ENCODE assay signal across 23 cellular contexts in the genomic region with DNA sequence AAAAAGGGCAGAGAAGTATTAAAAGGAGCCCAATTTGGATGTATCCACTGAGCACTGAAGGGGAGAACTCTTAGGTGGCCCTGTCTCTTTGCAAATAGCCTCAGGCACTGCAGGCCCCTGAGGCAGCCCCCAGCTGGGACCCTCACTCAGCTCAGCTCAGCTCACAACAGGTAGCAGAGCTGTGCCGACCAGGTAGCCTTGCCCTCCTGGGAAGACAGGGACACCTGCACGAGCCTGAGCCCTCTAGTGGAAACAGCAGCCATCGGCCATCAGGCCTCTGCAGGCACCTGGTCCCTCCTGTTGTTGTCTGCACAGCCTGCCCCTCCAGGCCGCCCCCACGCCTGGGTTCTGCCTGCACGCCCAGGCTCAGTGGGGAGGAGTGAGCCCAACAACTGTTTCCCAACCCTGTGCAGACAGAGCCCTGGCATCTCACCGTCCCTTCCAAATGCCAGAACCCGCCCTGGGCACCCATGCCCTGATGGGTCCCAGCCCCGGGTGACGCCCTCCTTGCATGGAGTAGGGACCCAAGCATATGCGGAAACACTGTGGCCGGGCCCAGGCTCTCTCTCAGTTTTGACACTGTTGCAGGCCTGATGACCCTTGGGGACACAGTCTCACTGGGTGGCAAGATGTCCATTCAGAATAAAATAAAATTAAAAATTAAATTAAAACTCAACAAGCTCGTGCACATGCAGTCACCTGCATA. TPM values are rescaled to one million over a fixed set of nuclear protein-coding genes. Genes with fewer than 3 reads are reported as not detected.
DNase-seq lines count a peak whose midpoint lies in the region; ATAC-seq and TF ChIP-seq lines count a peak whose summit lies in the region.
"Had no signal": no experiment of that assay in that cellular context is flagged by ENCODE, and none has a peak within 500 bp of the region (broad histone marks: within the 10 kb centered on the region; RNA-seq: fewer than 3 reads in every experiment).

No MANE protein-coding gene starts in this region.

- intact Hi-C loops in mammary epithelial cell (cut with micrococcal nuclease) = no loop called here
- intact Hi-C loops in activated CD4-positive, alpha-beta T cell treated with anti-CD3 and anti-CD28 coated beads, Interleukin-2, amount 10 ng/mL, durations not matched to agents 24 days and 14 days (cut with micrococcal nuclease) = no loop called here

- no peak overlapping the region for H3K4me3 Mint-ChIP-seq in activated CD4-positive, alpha-beta T cell treated with anti-CD3 and anti-CD28 coated beads, Interleukin-2, amount 10 ng/mL, durations not matched to agents 24 days and 14 days
- H3K4me3 Mint-ChIP-seq: CD8-positive, alpha-beta memory T cell; nephron progenitor cell; T-helper 2 cell treated with Interferon-gamma antibody and Interleukin-4, amounts not matched to agents 5 μg/mL and 100 μg/mL, for 36 hours had no signal

- no peak overlapping the region for H3K4me3 ChIP-seq in mammary epithelial cell (replicated peaks in 1 of 3; ENCODE audit: insufficient read depth in 1 of 3, low read depth in 2 of 3, low read length in 3 of 3)
- H3K4me3 ChIP-seq: uterus had no signal

- H2AFZ ChIP-seq in mammary epithelial cell (ENCODE audit: low read depth, low read length) = no peak overlapping the region

- H3K36me3 Mint-ChIP-seq in activated CD4-positive, alpha-beta T cell treated with anti-CD3 and anti-CD28 coated beads, Interleukin-2, amount 10 ng/mL, durations not matched to agents 24 days and 14 days (ENCODE audit: low read depth) = no peaks in the 10 kb centered on the region
- H3K36me3 Mint-ChIP-seq: CD8-positive, alpha-beta memory T cell had no signal

- H3K9me3 Mint-ChIP-seq in activated CD4-positive, alpha-beta T cell treated with anti-CD3 and anti-CD28 coated beads, Interleukin-2, amount 10 ng/mL, durations not matched to agents 24 days and 14 days = no peaks in the 10 kb centered on the region
- H3K9me3 Mint-ChIP-seq: nephron progenitor cell; T-helper 2 cell treated with Interferon-gamma antibody and Interleukin-4, amounts not matched to agents 5 μg/mL and 100 μg/mL, for 36 hours had no signal

- H3K9me3 ChIP-seq in mammary epithelial cell (replicated peaks; ENCODE audit: insufficient read depth, low read length) = peaks cover 9% of the 10 kb centered on the region
- H3K9me3 ChIP-seq: uterus had no signal

- in situ Hi-C loops in T47D (cut with HindIII; ENCODE audit: low pct_unique_long_range_greater_than_20kb, low sequenced_read_pairs) (no loop called here), mammary epithelial cell (cut with MboI; ENCODE audit: low sequenced_read_pairs in 2 of 2) (no loop called here)

- DNase-seq in T47D (ENCODE audit: low read depth in 1 of 2, low spot score in 1 of 2) (peak; percentile 2 to 23), mammary epithelial cell (no peak), RWPE1 (ENCODE audit: low spot score) (peak; percentile 15), left lobe of liver (ENCODE audit: low spot score) (no peak), COR-L47 (lab: John Stamatoyannopoulos, UW) (no peak)
- no peak for DNase-seq in activated CD4-positive, alpha-beta T cell treated with anti-CD3 and anti-CD28 coated beads, Interleukin-2, amount 10 ng/mL, durations not matched to agents 24 days and 14 days
- DNase-seq: activated CD4-positive, alpha-beta T cell treated with anti-CD3 and anti-CD28 coated beads for 48 hours; activated naive CD4-positive, alpha-beta T cell treated with Interleukin-2 at 50 U/mL for 16 hours; activated T-cell treated with anti-CD3 and anti-CD28 coated beads for 4 hours; CD8-positive, alpha-beta memory T cell; foreskin fibroblast; GOT3; NCI-H187 treated with DMSO at 0.1 percent for 48 hours; NCI-H774; nephron progenitor cell; SHP77 treated with DMSO at 0.1 percent for 48 hours; uterus had no signal

- BruUV-seq in mammary epithelial cell (replicated peaks; lab: Mats Ljungman, UMichigan) = no TSS peak

- dilution Hi-C loops in mammary epithelial cell (cut with HindIII; ENCODE audit: low sequenced_read_pairs) = no loop called here

- 25% methylated on average over 6 of the region's 13 CpGs for WGBS in mammary epithelial cell (ENCODE audit: low coverage, missing lambda C conversion rate)

- H3K27ac ChIP-seq in mammary epithelial cell (ENCODE audit: insufficient read depth, low read depth, low read length) (no peak overlapping the region), RWPE1 (no peak overlapping the region)
- H3K27ac ChIP-seq: uterus had no signal

- H3K4me1 ChIP-seq in mammary epithelial cell (ENCODE audit: insufficient read depth, low read length) = no peaks in the 10 kb centered on the region
- H3K4me1 ChIP-seq: uterus had no signal

- CTCF ChIA-PET in mammary epithelial cell (lab: Charles Lee; ENCODE audit: low non-redundant PET) = no interaction called here
- CTCF ChIA-PET in RWPE1 (lab: Yijun Ruan, JAX) = interaction anchor here (0.5 to 0.7 kb wide), 4 partner anchors 37 to 683 kb away, joined by 3 to 5 read pairs (median 3); no protein-coding TSS in a partner anchor

- H3K4me1 Mint-ChIP-seq in activated CD4-positive, alpha-beta T cell treated with anti-CD3 and anti-CD28 coated beads, Interleukin-2, amount 10 ng/mL, durations not matched to agents 24 days and 14 days = no peaks in the 10 kb centered on the region
- H3K4me1 Mint-ChIP-seq: CD8-positive, alpha-beta memory T cell had no signal

- no peak overlapping the region for H3K4me2 ChIP-seq in mammary epithelial cell (ENCODE audit: insufficient read depth, low read depth, low read length)

- H3K36me3 ChIP-seq in mammary epithelial cell (ENCODE audit: insufficient read depth, low read length) = no peaks in the 10 kb centered on the region
- H3K36me3 ChIP-seq: uterus had no signal

- no peak overlapping the region for H3K27ac Mint-ChIP-seq in activated CD4-positive, alpha-beta T cell treated with anti-CD3 and anti-CD28 coated beads, Interleukin-2, amount 10 ng/mL, durations not matched to agents 24 days and 14 days
- H3K27ac Mint-ChIP-seq: CD8-positive, alpha-beta memory T cell; nephron progenitor cell; T-helper 2 cell treated with Interferon-gamma antibody and Interleukin-4, amounts not matched to agents 5 μg/mL and 100 μg/mL, for 36 hours had no signal

- no peaks in the 10 kb centered on the region for H3K27me3 Mint-ChIP-seq in activated CD4-positive, alpha-beta T cell treated with anti-CD3 and anti-CD28 coated beads, Interleukin-2, amount 10 ng/mL, durations not matched to agents 24 days and 14 days

- no peaks in the 10 kb centered on the region for H3K27me3 ChIP-seq in mammary epithelial cell (ENCODE audit: insufficient read depth, low read length)
- H3K27me3 ChIP-seq: uterus had no signal

- no peak overlapping the region for H3K9ac ChIP-seq in mammary epithelial cell (ENCODE audit: insufficient read depth, low read length)

- no peaks in the 10 kb centered on the region for H3K79me2 ChIP-seq in mammary epithelial cell (ENCODE audit: insufficient read depth, low read length)

- peak in 1 of 2 donors; percentile 19 for TF ChIP-seq CTCF in mammary epithelial cell (conservative IDR thresholded peaks at IDR 0.05 in 1 of 2, IDR thresholded peaks at IDR 0.05 in 1 of 2; ENCODE audit: extremely low read depth in 1 of 2, insufficient read depth in 1 of 2, low read depth in 1 of 2, low read length in 2 of 2)
- no peak for TF ChIP-seq CTCF in RWPE1 (conservative IDR thresholded peaks at IDR 0.05; ENCODE audit: low read depth)

- no peaks in the 10 kb centered on the region for H4K20me1 ChIP-seq in mammary epithelial cell (ENCODE audit: insufficient read depth, low read length)

- ATAC-seq in left lobe of liver (peak; percentile 70), GM19467 (IDR thresholded peaks at IDR 0.05; ENCODE audit: unreplicated experiment) (no peak), HG02763 (IDR thresholded peaks at IDR 0.05; ENCODE audit: unreplicated experiment) (no peak)

- POLR2A ChIA-PET in RWPE1 (lab: Yijun Ruan, JAX; ENCODE audit: low non-redundant PET) = no interaction called here

RNA-seq across cellular contexts. Expression of a gene that starts 60.0 kb away (rescaled TPM):
- total RNA-seq in mammary epithelial cell = 1 to 10 TPM; 5.0 to 7.4 TPM
- 3.0 TPM for polyA plus RNA-seq in mammary epithelial cell
- polyA minus RNA-seq in mammary epithelial cell = 7.5 TPM
- 0.63 TPM for total RNA-seq in left lobe of liver
- total RNA-seq in activated CD4-positive, alpha-beta T cell treated with anti-CD3 and anti-CD28 coated beads, Interleukin-2, amount 10 ng/mL, durations not matched to agents 24 days and 14 days = not detected in 2 replicates
- total RNA-seq: CD8-positive, alpha-beta memory T cell; lung microvascular endothelial cell; MCF 10A had no signal
- polyA plus RNA-seq: aorta; CD8-positive, alpha-beta memory T cell had no signal

Comparison
In these comparisons a context has a peak if more than half of its experiments do, and no peak if none do; other contexts are left out.
1. DNase-seq: peak in T47D (2 of 2) and RWPE1 (single experiment); none in mammary epithelial cell (single experiment), left lobe of liver (single experiment), activated CD4-positive, alpha-beta T cell treated with anti-CD3 and anti-CD28 coated beads, Interleukin-2, amount 10 ng/mL, durations not matched to agents 24 days and 14 days (single experiment) and COR-L47 (single experiment).